16 cellular contexts compared by ENCODE assay signal in the genomic region with DNA sequence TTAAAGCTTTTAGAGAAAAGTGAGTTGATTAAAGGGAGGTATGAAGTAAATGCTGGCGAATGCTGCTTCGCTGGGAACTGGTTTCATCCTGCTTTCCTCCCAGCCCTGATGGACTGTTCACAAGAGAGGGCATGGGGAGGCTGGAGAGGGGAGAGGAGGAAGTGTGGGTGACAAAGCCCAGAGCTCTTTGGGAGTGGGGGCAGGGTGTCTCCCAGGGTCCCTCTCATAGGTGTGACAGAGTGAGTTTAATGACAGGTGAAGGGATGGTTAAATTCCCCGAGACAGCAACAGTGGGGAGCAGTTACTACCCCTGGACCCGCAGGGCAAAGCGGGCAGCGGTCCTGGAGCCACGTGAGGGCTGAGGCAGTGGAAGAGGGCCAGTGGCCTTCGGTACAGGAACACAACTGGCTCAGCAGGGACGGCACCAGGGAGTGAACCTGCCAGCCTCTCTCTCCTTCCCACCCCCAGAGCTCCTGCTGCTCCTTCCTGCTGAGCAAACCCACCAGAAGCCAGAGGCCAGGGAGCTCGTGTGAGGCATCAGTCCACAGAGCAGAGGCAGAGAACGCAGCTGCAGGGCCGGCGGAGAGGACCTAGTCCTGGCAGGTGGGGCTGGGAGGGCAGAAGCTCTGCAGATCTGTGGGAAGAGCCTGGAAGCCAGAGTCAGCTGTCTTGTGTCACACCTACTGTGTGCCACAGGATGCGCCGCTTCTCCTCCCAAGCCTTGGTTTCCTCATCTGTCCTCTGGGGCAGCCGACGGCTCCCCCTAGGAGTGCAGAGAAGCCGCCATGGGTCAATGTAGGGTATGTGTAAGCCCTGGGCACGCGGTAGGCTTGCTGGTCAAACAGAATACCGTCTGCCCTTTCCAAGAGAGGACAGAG. TPM values are rescaled to one million over a fixed set of nuclear protein-coding genes. Genes with fewer than 3 reads are reported as not detected.
A peak's percentile ranks its signal among the peaks of the same experiment; 100 is the strongest.
DNase-seq lines count a peak whose midpoint lies in the region; ATAC-seq, FAIRE-seq and TF ChIP-seq lines count a peak whose summit lies in the region.
"Had no signal": no experiment of that assay in that cellular context is flagged by ENCODE, and none has a peak within 500 bp of the region (broad histone marks: within the 10 kb centered on the region; RNA-seq: fewer than 3 reads in every experiment).

No MANE protein-coding gene starts in this region.

- FAIRE-seq in kidney (lab: Jason Lieb, UNC), result no peak

- intact Hi-C loops in Panc1 (cut with micrococcal nuclease; ENCODE audit: unreplicated experiment), result no loop called here
- intact Hi-C loops in kidney (cut with DNase I), result no loop called here
- intact Hi-C loops in stomach (cut with DNase I; ENCODE audit: low total_unique reads), result no loop called here

- TF ChIP-seq POLR2A in stomach (IDR thresholded peaks at IDR 0.05), result no peak

- CTCF ChIA-PET in Panc1 (lab: Charles Lee), result no interaction called here

- no peaks in the 10 kb centered on the region for H3K36me3 ChIP-seq in Panc1 (ENCODE audit: control insufficient read depth, insufficient read depth, low read length)
- no peaks in the 10 kb centered on the region for H3K36me3 ChIP-seq in kidney (ENCODE audit: control insufficient read depth in 1 of 2, insufficient read depth in 2 of 2, low read length in 2 of 2)
- no peaks in the 10 kb centered on the region for H3K36me3 ChIP-seq in stomach
- H3K36me3 ChIP-seq: BLaER1 treated with 17β-estradiol and CSF1 and Interleukin-3, amounts not matched to agents 10 nM and 100 nM; breast epithelium; gastrocnemius medialis had no signal

- DNase-seq in Panc1 (ENCODE audit: low read depth, low spot score), result no peak
- peak; percentile 33 for DNase-seq in activated CD8-positive, alpha-beta memory T cell treated with anti-CD3 and anti-CD28 coated beads, Interleukin-2, amount 50 U/mL, for 48 hours
- peak; percentile 71 for DNase-seq in kidney
- peak; percentile 8 for DNase-seq in stomach
- no peak for DNase-seq in GDM1 (lab: John Stamatoyannopoulos, UW)
- no peak for DNase-seq in NCI-H2227 treated with DMSO at 0.1 percent for 48 hours (lab: John Stamatoyannopoulos, UW)
- DNase-seq: activated naive CD4-positive, alpha-beta T cell treated with anti-CD3 and anti-CD28 coated beads, Interleukin-2, amount 50 U/mL, for 16 hours; DMS53; gastrocnemius medialis; NCI-H2081; psoas muscle; substantia nigra had no signal

- ATAC-seq in Panc1 (0 out of 2 replicates have a peak, but pooled peaks have one; percentile 25), HG03108 (IDR thresholded peaks at IDR 0.05; ENCODE audit: unreplicated experiment) (no peak)
- ATAC-seq: gastrocnemius medialis, HCT116, psoas muscle had no signal

- POLR2A ChIA-PET in Panc1 (lab: Charles Lee), result no interaction called here

- H3K9ac ChIP-seq in kidney (ENCODE audit: low read length in 2 of 2), result no peak overlapping the region
- H3K9ac ChIP-seq: BLaER1 treated with 17β-estradiol and CSF1 and Interleukin-3, amounts not matched to agents 10 nM and 100 nM had no signal

- H3K9me3 ChIP-seq in Panc1 (ENCODE audit: control insufficient read depth, insufficient read depth, low read depth, low read length) (no peaks in the 10 kb centered on the region), kidney (ENCODE audit: control insufficient read depth in 1 of 2, low read length in 2 of 2) (no peaks in the 10 kb centered on the region), stomach (no peaks in the 10 kb centered on the region)
- H3K9me3 ChIP-seq: BLaER1 treated with 17β-estradiol and CSF1 and Interleukin-3, amounts not matched to agents 10 nM and 100 nM; breast epithelium; gastrocnemius medialis; psoas muscle had no signal

- WGBS in stomach, 5 donors, result 83 to 89% (median 86%) methylated on average over 20 to 21 of the region's 21 CpGs

- TF ChIP-seq CTCF in Panc1 (IDR thresholded peaks at IDR 0.05), result no peak
- no peak for TF ChIP-seq CTCF in kidney (IDR thresholded peaks at IDR 0.05; ENCODE audit: borderline replicate concordance, extremely low read depth, insufficient read depth)
- TF ChIP-seq CTCF in stomach (IDR thresholded peaks at IDR 0.05), result no peak

- in situ Hi-C loops in Panc1 (cut with HindIII; ENCODE audit: low pct_unique_long_range_greater_than_20kb, low sequenced_read_pairs), result no loop called here

- H3K27ac ChIP-seq in Panc1 (ENCODE audit: low read length) (no peak overlapping the region), kidney (ENCODE audit: low read depth in 2 of 2, low read length in 2 of 2) (no peak overlapping the region), stomach (no peak overlapping the region)
- H3K27ac ChIP-seq: breast epithelium, gastrocnemius medialis, psoas muscle had no signal

- H3K4me3 ChIP-seq in Panc1 (ENCODE audit: low read depth in 2 of 2, low read length in 2 of 2) (no peak overlapping the region), kidney (ENCODE audit: low read length in 2 of 2) (no peak overlapping the region), stomach (no peak overlapping the region)
- H3K4me3 ChIP-seq: BLaER1 treated with 17β-estradiol and CSF1 and Interleukin-3, amounts not matched to agents 10 nM and 100 nM; breast epithelium; gastrocnemius medialis; psoas muscle had no signal

- TF ChIP-seq EP300 in stomach (IDR thresholded peaks at IDR 0.05), result no peak

- H3K27me3 ChIP-seq in Panc1 (ENCODE audit: control insufficient read depth, insufficient read depth, low read length) (no peaks in the 10 kb centered on the region), stomach (no peaks in the 10 kb centered on the region)
- H3K27me3 ChIP-seq: BLaER1 treated with 17β-estradiol and CSF1 and Interleukin-3, amounts not matched to agents 10 nM and 100 nM; breast epithelium; gastrocnemius medialis had no signal

- H3K4me1 ChIP-seq in Panc1 (ENCODE audit: control insufficient read depth, insufficient read depth, low read length) (no peaks in the 10 kb centered on the region), kidney (ENCODE audit: control insufficient read depth in 1 of 2, insufficient read depth in 1 of 2, low read depth in 1 of 2, low read length in 2 of 2) (no peaks in the 10 kb centered on the region), stomach (no peaks in the 10 kb centered on the region)
- H3K4me1 ChIP-seq: breast epithelium, gastrocnemius medialis, psoas muscle had no signal

- BruUV-seq in Panc1 (replicated peaks; lab: Mats Ljungman, UMichigan), result no TSS peak

RNA-seq across cellular contexts. Expression of gene LRP8, which starts 20.9 kb away (rescaled TPM):
- 28.6 TPM for total RNA-seq in Panc1 (2021; ENCODE audit: unreplicated experiment)
- polyA plus RNA-seq in Panc1 (2012; ENCODE audit: insufficient read length), result 24.2 TPM
- 6.9 TPM for total RNA-seq in kidney
- polyA plus RNA-seq in kidney (ENCODE audit: insufficient read depth, low read depth, low replicate concordance), result 1.4 TPM
- 10 to 100 TPM in 1 of 5 donors, 1 to 10 TPM in 3, under 1 TPM in 1; 0.58 to 26.8 (median 3.5) TPM for total RNA-seq in stomach
- polyA plus RNA-seq in stomach, result 1 to 10 TPM in 2 of 3 donors, under 1 TPM in 1; 0.81 to 2.9 (median 1.1) TPM

Comparison
In these comparisons a context has a peak if more than half of its experiments do, and no peak if none do; other contexts are left out.
1. DNase-seq: peak in activated CD8-positive, alpha-beta memory T cell treated with anti-CD3 and anti-CD28 coated beads, Interleukin-2, amount 50 U/mL, for 48 hours (single experiment), kidney (single experiment) and stomach (single experiment); none in Panc1 (single experiment), GDM1 (single experiment) and NCI-H2227 treated with DMSO at 0.1 percent for 48 hours (single experiment).